In genomic region chr4:181971973-181972372, GRCh38 we compare ENCODE assay signal across 18 cellular contexts.
DNase-seq lines count a peak whose midpoint lies in the region; ATAC-seq, FAIRE-seq and TF ChIP-seq lines count a peak whose summit lies in the region.
"Had no signal": no experiment of that assay in that cellular context is flagged by ENCODE, and none has a peak within 500 bp of the region (broad histone marks: within the 10 kb centered on the region; RNA-seq: fewer than 3 reads in every experiment).

No MANE protein-coding gene starts in this region.

- H3K27ac ChIP-seq in KMS-11 (no peak overlapping the region), trophoblast cell (ENCODE audit: low read depth, low read length) (no peak overlapping the region)
- H3K27ac ChIP-seq in CD8-positive, alpha-beta T cell (ENCODE audit: low read depth, low read length) = no peak overlapping the region

- no peak for ATAC-seq in CD8-positive, alpha-beta T cell
- ATAC-seq: mucosa of descending colon had no signal

- H3K36me3 Mint-ChIP-seq in CD8-positive, alpha-beta T cell = no peaks in the 10 kb centered on the region

- H3K4me2 ChIP-seq in KMS-11 (peak overlapping the region; percentile 64; the same call in 1 of the 2 replicates), trophoblast cell (ENCODE audit: low read length) (no peak overlapping the region)

- CTCF ChIA-PET in CD8-positive, alpha-beta T cell (lab: Charles Lee) = no interaction called here

- POLR2A ChIA-PET in CD8-positive, alpha-beta T cell (lab: Charles Lee) = no interaction called here

- no peak overlapping the region for H4K8ac ChIP-seq in trophoblast cell (ENCODE audit: low read depth, low read length)

- no peak overlapping the region for H3K27ac Mint-ChIP-seq in CD8-positive, alpha-beta T cell
- H3K27ac Mint-ChIP-seq: dendritic cell treated with granulocyte-macrophage colony-stimulating factor and Interleukin-4, amounts not matched to agents 40 ng/mL and 50 ng/mL, for 4 days; T-helper 2 cell treated with Interferon-gamma antibody and Interleukin-4, amounts not matched to agents 5 μg/mL and 100 μg/mL, for 36 hours had no signal

- H2AFZ ChIP-seq in KMS-11 (ENCODE audit: low read depth) (peak overlapping the region; percentile 26; the same call in 1 of the 2 replicates), trophoblast cell (ENCODE audit: insufficient read depth, low read length, poor library complexity) (no peak overlapping the region)

- intact Hi-C loops in CD8-positive, alpha-beta T cell (cut with DNase I, micrococcal nuclease) = no loop called here

- peaks cover 12% of the 10 kb centered on the region for H3K4me1 ChIP-seq in BE2C
- peaks cover 29% of the 10 kb centered on the region for H3K4me1 ChIP-seq in KMS-11 (ENCODE audit: low read depth, poor library complexity, severe bottlenecking)
- no peaks in the 10 kb centered on the region for H3K4me1 ChIP-seq in trophoblast cell (ENCODE audit: control insufficient read depth in 1 of 2, insufficient read depth in 2 of 2, low read length in 2 of 2)
- no peaks in the 10 kb centered on the region for H3K4me1 ChIP-seq in CD8-positive, alpha-beta T cell (ENCODE audit: insufficient read depth, low read length)

- no peak overlapping the region for H2AK5ac ChIP-seq in trophoblast cell (ENCODE audit: low read length)

- H3K27me3 ChIP-seq in BE2C = no peaks in the 10 kb centered on the region
- no peaks in the 10 kb centered on the region for H3K27me3 ChIP-seq in KMS-11 (ENCODE audit: insufficient read depth, low read depth)
- H3K27me3 ChIP-seq in trophoblast cell (ENCODE audit: insufficient read depth, low read length) = no peaks in the 10 kb centered on the region
- H3K27me3 ChIP-seq in CD8-positive, alpha-beta T cell (ENCODE audit: insufficient read depth, low read length) = no peaks in the 10 kb centered on the region

- H3K9me3 ChIP-seq in BE2C (no peaks in the 10 kb centered on the region), trophoblast cell (ENCODE audit: insufficient read depth, low read depth, low read length) (peaks cover 4% of the 10 kb centered on the region)
- no peaks in the 10 kb centered on the region for H3K9me3 ChIP-seq in CD8-positive, alpha-beta T cell (ENCODE audit: low read length)
- H3K9me3 ChIP-seq: mucosa of descending colon had no signal

- no peak overlapping the region for H2BK5ac ChIP-seq in trophoblast cell (ENCODE audit: low read depth, low read length, poor library complexity)

- no peaks in the 10 kb centered on the region for H4K20me1 ChIP-seq in KMS-11 (ENCODE audit: insufficient read depth)

- no peak overlapping the region for H3K4ac ChIP-seq in trophoblast cell (ENCODE audit: low read depth, low read length)

- no peak overlapping the region for H3K9ac ChIP-seq in KMS-11
- H3K9ac ChIP-seq in trophoblast cell (ENCODE audit: low read length) = no peak overlapping the region

- H3K79me1 ChIP-seq in trophoblast cell (ENCODE audit: low read length) = no peaks in the 10 kb centered on the region

- H3K18ac ChIP-seq in trophoblast cell (ENCODE audit: low read length) = no peak overlapping the region

- DNase-seq in BE2C = peak; percentile 42
- peak; percentile 73 for DNase-seq in epithelial cell of esophagus (ENCODE audit: low read depth)
- peak; percentile 22 to 56 for DNase-seq in trophoblast cell
- no peak for DNase-seq in KBM-7
- DNase-seq in H54 (ENCODE audit: insufficient read length, low spot score) = no peak
- no peak for DNase-seq in CD8-positive, alpha-beta T cell
- DNase-seq: activated CD4-positive, CD25-positive, alpha-beta regulatory T cell treated with anti-CD3 and anti-CD28 coated beads, Interleukin-2, amount 50 U/mL, for 72 hours; activated CD8-positive, alpha-beta memory T cell treated with anti-CD3 and anti-CD28 coated beads, Interleukin-2, amount 50 U/mL, for 4 hours; GOT3; hypothalamus; mucosa of descending colon; nucleus accumbens; SHP77 had no signal

- H4K91ac ChIP-seq in trophoblast cell (ENCODE audit: low read depth, low read length) = no peak overlapping the region

- no peaks in the 10 kb centered on the region for H3K27me3 Mint-ChIP-seq in CD8-positive, alpha-beta T cell (ENCODE audit: low read depth)
- H3K27me3 Mint-ChIP-seq: dendritic cell treated with granulocyte-macrophage colony-stimulating factor and Interleukin-4, amounts not matched to agents 40 ng/mL and 50 ng/mL, for 4 days had no signal

- H3K4me3 Mint-ChIP-seq in CD8-positive, alpha-beta T cell = no peak overlapping the region

- no peaks in the 10 kb centered on the region for H3K36me3 ChIP-seq in BE2C
- no peaks in the 10 kb centered on the region for H3K36me3 ChIP-seq in KMS-11 (ENCODE audit: insufficient read depth)
- H3K36me3 ChIP-seq in trophoblast cell (ENCODE audit: control insufficient read depth in 1 of 2, insufficient read depth in 2 of 2, low read length in 2 of 2) = no peaks in the 10 kb centered on the region
- H3K36me3 ChIP-seq in CD8-positive, alpha-beta T cell (ENCODE audit: insufficient read depth, low read length) = no peaks in the 10 kb centered on the region

- in situ Hi-C loops in KBM-7 (cut with MboI; ENCODE audit: low pct_unique_long_range_greater_than_20kb, low sequenced_read_pairs) = no loop called here

- no peaks in the 10 kb centered on the region for H3K4me1 Mint-ChIP-seq in CD8-positive, alpha-beta T cell (ENCODE audit: low read depth)

- H3K4me3 ChIP-seq in BE2C (ENCODE audit: low read depth, low read length) (no peak overlapping the region), KMS-11 (IDR thresholded peaks at IDR 0.05; ENCODE audit: insufficient read depth, low read depth, low read length) (no peak overlapping the region), epithelial cell of esophagus (ENCODE audit: low read length) (no peak overlapping the region), trophoblast cell (ENCODE audit: low read depth, low read length) (no peak overlapping the region)
- no peak overlapping the region for H3K4me3 ChIP-seq in CD8-positive, alpha-beta T cell (ENCODE audit: low read depth, low read length)
- H3K4me3 ChIP-seq: mucosa of descending colon, skin epidermis had no signal

- peaks cover 2% of the 10 kb centered on the region for H3K9me3 Mint-ChIP-seq in CD8-positive, alpha-beta T cell

- no peak overlapping the region for H3K23ac ChIP-seq in trophoblast cell (ENCODE audit: low read length)

- H2BK12ac ChIP-seq in trophoblast cell (ENCODE audit: low read length) = no peak overlapping the region

- no peak for TF ChIP-seq POLR2A in H54 (IDR thresholded peaks at IDR 0.05; ENCODE audit: low read depth, low read length)

- no CpG with 5 or more reads among the region's 3 CpGs for WGBS in trophoblast cell (ENCODE audit: extremely low coverage, insufficient coverage, insufficient read length)

- no peaks in the 10 kb centered on the region for H3K79me2 ChIP-seq in KMS-11 (ENCODE audit: insufficient read depth, low read depth)
- H3K79me2 ChIP-seq in trophoblast cell (ENCODE audit: control insufficient read depth, insufficient read depth, low read length, poor library complexity) = no peaks in the 10 kb centered on the region

- H4K12ac ChIP-seq in trophoblast cell (ENCODE audit: low read depth, low read length) = no peak overlapping the region

- FAIRE-seq in H54 (lab: Jason Lieb, UNC) = no peak
- FAIRE-seq: GM12891 had no signal

- no peak overlapping the region for H2BK120ac ChIP-seq in trophoblast cell (ENCODE audit: insufficient read depth, low read length, poor library complexity)

- no peak overlapping the region for H3K14ac ChIP-seq in trophoblast cell (ENCODE audit: low read length)

- TF ChIP-seq CTCF in BE2C (IDR thresholded peaks at IDR 0.05; ENCODE audit: low read depth, low read length) (no peak), KMS-11 (conservative IDR thresholded peaks at IDR 0.05; ENCODE audit: low read depth, low read length) (no peak), epithelial cell of esophagus (IDR thresholded peaks at IDR 0.05; ENCODE audit: insufficient read depth, low read depth, low read length, missing control alignments) (no peak)
- TF ChIP-seq CTCF in CD8-positive, alpha-beta T cell (IDR thresholded peaks at IDR 0.05) = no peak

Comparison
In these comparisons a context has a peak if more than half of its experiments do, and no peak if none do; other contexts are left out.
1. DNase-seq: peak in BE2C (single experiment), epithelial cell of esophagus (single experiment) and trophoblast cell (2 of 2); none in KBM-7 (single experiment), H54 (single experiment) and CD8-positive, alpha-beta T cell (0 of 7).